ENCODE assay signal across 18 cellular contexts in the genomic region with DNA sequence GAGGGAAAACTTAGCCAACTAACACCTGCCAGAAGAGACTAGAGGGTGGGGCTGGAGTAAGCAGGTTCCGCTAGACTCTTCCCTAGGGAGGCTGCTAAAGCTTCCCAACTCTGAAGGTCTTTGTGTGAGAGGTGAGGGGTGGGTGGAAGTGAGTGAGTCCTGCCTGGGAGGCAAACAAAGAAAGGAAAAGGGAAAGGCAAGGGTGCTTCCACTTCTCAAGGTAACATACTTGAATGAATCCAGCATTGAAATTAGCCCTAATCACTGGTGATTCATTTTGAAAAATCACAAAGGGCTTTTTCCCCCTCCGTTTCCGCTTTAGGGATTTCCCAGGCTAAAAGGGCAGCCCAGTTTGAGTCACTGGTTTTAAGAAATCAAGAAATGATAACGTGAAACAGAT.
A peak's percentile ranks its signal among the peaks of the same experiment; 100 is the strongest.
DNase-seq lines count a peak whose midpoint lies in the region; ATAC-seq, FAIRE-seq and TF ChIP-seq lines count a peak whose summit lies in the region.
"Had no signal": no experiment of that assay in that cellular context is flagged by ENCODE, and none has a peak within 500 bp of the region (broad histone marks: within the 10 kb centered on the region; RNA-seq: fewer than 3 reads in every experiment).

No MANE protein-coding gene starts in this region.

- peaks cover 0 to 3% (median 0%) of the 10 kb centered on the region in 3 donors for H3K27me3 Mint-ChIP-seq in CD14-positive monocyte (ENCODE audit: low read depth in 3 of 3)
- H3K27me3 Mint-ChIP-seq: memory B cell had no signal

- no peak for FAIRE-seq in HepG2 (lab: Jason Lieb, UNC)
- FAIRE-seq: endometrium had no signal

- H3K9ac ChIP-seq in liver (ENCODE audit: low read depth in 1 of 2, low read length in 2 of 2) (no peak overlapping the region), HepG2 (ENCODE audit: insufficient read depth, low read depth, low read length) (no peak overlapping the region)

- no peaks in the 10 kb centered on the region for H4K20me1 ChIP-seq in HepG2 (ENCODE audit: insufficient read depth, low read length)

- TF ChIP-seq CTCF in liver (IDR thresholded peaks at IDR 0.05; ENCODE audit: low read depth, low read length, missing input control) (no peak), HepG2 (CRISPR knock-in tag; IDR thresholded peaks at IDR 0.05) (no peak), epithelial cell of proximal tubule (conservative IDR thresholded peaks at IDR 0.05; ENCODE audit: low read depth, low read length) (no peak), kidney epithelial cell (IDR thresholded peaks at IDR 0.05; ENCODE audit: insufficient read depth, low read length, poor library complexity, severe bottlenecking) (no peak), CD14-positive monocyte (IDR thresholded peaks at IDR 0.05) (no peak)

- ATAC-seq in HepG2 (no peak), aorta (ENCODE audit: low FRiP score) (peak; percentile 36)

- H3K4me1 ChIP-seq in liver (ENCODE audit: control insufficient read depth in 4 of 4, insufficient read depth in 4 of 4, low read length in 3 of 4) (no peaks in the 10 kb centered on the region), HepG2 (ENCODE audit: insufficient read depth, low read length) (no peaks in the 10 kb centered on the region), aorta (ENCODE audit: control insufficient read depth in 1 of 2, insufficient read depth in 2 of 2, low read length in 2 of 2) (peaks cover 0 to 2% of the 10 kb centered on the region in 2 donors)
- H3K4me1 ChIP-seq: testis had no signal

- no peak overlapping the region for H3K4me3 ChIP-seq in liver (ENCODE audit: low read depth in 1 of 3, low read length in 3 of 3)
- no peak overlapping the region for H3K4me3 ChIP-seq in HepG2 (replicated peaks in 1 of 3; ENCODE audit: insufficient read depth in 1 of 3, low read depth in 2 of 3, low read length in 3 of 3)
- no peak overlapping the region for H3K4me3 ChIP-seq in epithelial cell of proximal tubule (ENCODE audit: low read depth, low read length)
- H3K4me3 ChIP-seq in kidney epithelial cell (ENCODE audit: low read depth, low read length) = no peak overlapping the region
- H3K4me3 ChIP-seq in aorta (ENCODE audit: low read length in 2 of 2) = no peak overlapping the region
- H3K4me3 ChIP-seq: testis had no signal

- no peaks in the 10 kb centered on the region for H3K36me3 Mint-ChIP-seq in CD14-positive monocyte
- H3K36me3 Mint-ChIP-seq: memory B cell had no signal

- no peaks in the 10 kb centered on the region for H3K9me3 ChIP-seq in liver (ENCODE audit: control insufficient read depth in 4 of 4, low read length in 3 of 4)
- H3K9me3 ChIP-seq in HepG2 (ENCODE audit: low read length) = no peaks in the 10 kb centered on the region
- H3K9me3 ChIP-seq in aorta (ENCODE audit: control insufficient read depth, low read length) = no peaks in the 10 kb centered on the region
- H3K9me3 ChIP-seq: Caco-2, testis had no signal

- in situ Hi-C loops in HepG2 (cut with HindIII; ENCODE audit: extremely low pct_ligation_motif_present, low pct_unique_long_range_greater_than_20kb) = no loop called here

- no peaks in the 10 kb centered on the region for H3K4me1 Mint-ChIP-seq in CD14-positive monocyte
- H3K4me1 Mint-ChIP-seq: memory B cell had no signal

- H3K27me3 ChIP-seq in liver (ENCODE audit: control insufficient read depth in 4 of 4, insufficient read depth in 4 of 4, low read length in 3 of 4) (no peaks in the 10 kb centered on the region), HepG2 (ENCODE audit: control insufficient read depth in 1 of 2, insufficient read depth in 2 of 2, low read length in 2 of 2) (peaks cover 2 to 14% of the 10 kb centered on the region in 2 experiments; a peak in 1 of 5 replicates), kidney epithelial cell (ENCODE audit: control insufficient read depth, insufficient read depth, low read length) (no peaks in the 10 kb centered on the region), aorta (ENCODE audit: control insufficient read depth in 1 of 2, insufficient read depth in 2 of 2, low read length in 1 of 2) (no peaks in the 10 kb centered on the region)
- H3K27me3 ChIP-seq: testis had no signal

- BruUV-seq in HepG2 (replicated peaks; lab: Mats Ljungman, UMichigan) = no TSS peak

- TF ChIP-seq RAD21 in liver (IDR thresholded peaks at IDR 0.05) (no peak), HepG2 (CRISPR knock-in tag; IDR thresholded peaks at IDR 0.05) (no peak)

- DNase-seq in HepG2 (ENCODE audit: low spot score) (no peak), epithelial cell of proximal tubule (ENCODE audit: low read depth) (peak; percentile 76), kidney epithelial cell (ENCODE audit: low read depth) (peak; percentile 50), aorta (no peak), epidermal melanocyte (ENCODE audit: insufficient read length, low spot score) (no peak), CD14-positive monocyte (ENCODE audit: low spot score) (no peak), globus pallidus (ENCODE audit: low spot score) (no peak)
- DNase-seq: activated CD4-positive, alpha-beta T cell treated with anti-CD3 and anti-CD28 coated beads, Interleukin-2, amount 50 U/mL, for 4 hours; Caco-2; HCEC 1CT; Karpas-422; NCI-H1436 treated with DMSO at 0.1 percent for 48 hours; NCI-H526 treated with DMSO at 0.1 percent for 48 hours; SHP77 treated with DMSO at 0.1 percent for 48 hours; testis had no signal

- H3K27ac ChIP-seq in liver (ENCODE audit: low read depth in 1 of 2, low read length in 2 of 2) = no peak overlapping the region
- no peak overlapping the region for H3K27ac ChIP-seq in HepG2 (ENCODE audit: extremely low read length, insufficient read depth, low read length)
- no peak overlapping the region for H3K27ac ChIP-seq in aorta (ENCODE audit: low read depth in 1 of 2, low read length in 2 of 2)
- H3K27ac ChIP-seq: testis had no signal

- no peak overlapping the region for H3K4me3 Mint-ChIP-seq in CD14-positive monocyte
- H3K4me3 Mint-ChIP-seq: memory B cell had no signal

- no peaks in the 10 kb centered on the region for H3K79me2 ChIP-seq in HepG2 (ENCODE audit: insufficient read depth, low read length)

- no peak for TF ChIP-seq POLR2A in HepG2 (IDR thresholded peaks at IDR 0.05; ENCODE audit: insufficient read depth in 1 of 2, low read depth in 2 of 2, low read length in 2 of 2)

- intact Hi-C loops in HepG2 (cut with micrococcal nuclease; ENCODE audit: unreplicated experiment) (no loop called here), aorta (cut with DNase I) (no loop called here), CD14-positive monocyte (cut with micrococcal nuclease) (no loop called here)

- TF ChIP-seq EP300 in HepG2 (IDR thresholded peaks at IDR 0.05; ENCODE audit: low read depth in 2 of 2, low read length in 2 of 2) (no peak), HepG2 (CRISPR knock-in tag; IDR thresholded peaks at IDR 0.05; ENCODE audit: borderline replicate concordance) (no peak)

- H2AFZ ChIP-seq in HepG2 (ENCODE audit: low read length) = no peak overlapping the region

- POLR2A ChIA-PET in HepG2 (lab: Yijun Ruan, JAX) = no interaction called here

- H3K36me3 ChIP-seq in liver (ENCODE audit: control insufficient read depth in 4 of 4, insufficient read depth in 3 of 4, low read depth in 1 of 4, low read length in 3 of 4) (no peaks in the 10 kb centered on the region), HepG2 (replicated peaks in 1 of 2; ENCODE audit: control insufficient read depth in 1 of 2, insufficient read depth in 2 of 2, low read length in 2 of 2) (no peaks in the 10 kb centered on the region), kidney epithelial cell (ENCODE audit: control insufficient read depth, insufficient read depth, low read length) (no peaks in the 10 kb centered on the region), aorta (ENCODE audit: control insufficient read depth in 1 of 2, insufficient read depth in 2 of 2, low read length in 1 of 2) (no peaks in the 10 kb centered on the region)

- peaks cover 2 to 16% (median 8%) of the 10 kb centered on the region in 7 donors for H3K9me3 Mint-ChIP-seq in CD14-positive monocyte

- CTCF ChIA-PET in HepG2 (lab: Yijun Ruan, JAX; ENCODE audit: low intra/inter-chr PET ratio, low total read pairs) = no interaction called here

- 71% methylated on average over 4 of the region's 4 CpGs for WGBS in liver
- WGBS in HepG2 (ENCODE audit: low lambda C conversion rate) = 20% methylated on average over 4 of the region's 4 CpGs
- WGBS in aorta, 2 donors = 57 to 64% methylated on average over 4 of the region's 4 CpGs

- H3K27ac Mint-ChIP-seq in CD14-positive monocyte = no peak overlapping the region
- H3K27ac Mint-ChIP-seq: memory B cell had no signal

- H3K4me2 ChIP-seq in HepG2 (ENCODE audit: low read depth, low read length) = no peak overlapping the region

TF ChIP-seq in liver, 16 proteins besides CTCF, POLR2A, EP300 and RAD21 (continues in another document):
- TF ChIP-seq, protein P1, sequence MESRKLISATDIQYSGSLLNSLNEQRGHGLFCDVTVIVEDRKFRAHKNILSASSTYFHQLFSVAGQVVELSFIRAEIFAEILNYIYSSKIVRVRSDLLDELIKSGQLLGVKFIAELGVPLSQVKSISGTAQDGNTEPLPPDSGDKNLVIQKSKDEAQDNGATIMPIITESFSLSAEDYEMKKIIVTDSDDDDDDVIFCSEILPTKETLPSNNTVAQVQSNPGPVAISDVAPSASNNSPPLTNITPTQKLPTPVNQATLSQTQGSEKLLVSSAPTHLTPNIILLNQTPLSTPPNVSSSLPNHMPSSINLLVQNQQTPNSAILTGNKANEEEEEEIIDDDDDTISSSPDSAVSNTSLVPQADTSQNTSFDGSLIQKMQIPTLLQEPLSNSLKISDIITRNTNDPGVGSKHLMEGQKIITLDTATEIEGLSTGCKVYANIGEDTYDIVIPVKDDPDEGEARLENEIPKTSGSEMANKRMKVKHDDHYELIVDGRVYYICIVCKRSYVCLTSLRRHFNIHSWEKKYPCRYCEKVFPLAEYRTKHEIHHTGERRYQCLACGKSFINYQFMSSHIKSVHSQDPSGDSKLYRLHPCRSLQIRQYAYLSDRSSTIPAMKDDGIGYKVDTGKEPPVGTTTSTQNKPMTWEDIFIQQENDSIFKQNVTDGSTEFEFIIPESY (IDR thresholded peaks at IDR 0.05) = no peak
- peak; percentile 33 for TF ChIP-seq NR2F2 (IDR thresholded peaks at IDR 0.05)

TF ChIP-seq in HepG2, 621 proteins besides CTCF, POLR2A, EP300 and RAD21 (continues in another document):
- TF ChIP-seq SMAD3 (CRISPR knock-in tag; IDR thresholded peaks at IDR 0.05) (no peak), ZNF160 (CRISPR knock-in tag; IDR thresholded peaks at IDR 0.05) (no peak)

Comparison
In these comparisons a context has a peak if more than half of its experiments do, and no peak if none do; other contexts are left out.
1. DNase-seq: peak in epithelial cell of proximal tubule (single experiment) and kidney epithelial cell (single experiment); none in HepG2 (single experiment), aorta (0 of 2), epidermal melanocyte (single experiment), CD14-positive monocyte (single experiment) and globus pallidus (single experiment).